Comparison of ENCODE assay signal across 1 cellular context in the genomic region with DNA sequence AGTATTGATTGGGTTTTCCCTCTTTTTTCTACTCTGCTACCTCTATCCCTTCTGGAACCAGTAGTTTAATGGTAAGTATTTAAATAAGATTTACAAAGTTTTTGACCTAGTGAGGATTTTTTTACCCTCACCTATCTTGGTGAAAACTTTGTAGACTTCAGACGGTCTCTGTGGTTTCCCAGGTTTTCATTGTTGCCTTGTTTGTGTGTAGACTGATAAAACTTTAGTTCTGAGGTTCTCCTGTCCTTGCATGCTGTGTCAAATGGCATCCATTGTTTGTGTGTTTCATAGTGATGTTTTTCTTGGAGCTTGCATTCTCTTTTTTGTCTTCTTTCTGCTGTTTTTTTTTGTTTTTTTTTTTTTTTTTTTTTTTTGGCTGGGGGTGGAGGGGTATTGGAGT.
TF ChIP-seq lines count a peak whose summit lies in the region.

No MANE protein-coding gene starts in this region.

TF ChIP-seq in GM23338, 12 proteins besides CTCF, POLR2A, EP300 and RAD21 (continued from another document):
- TF ChIP-seq, protein P1, sequence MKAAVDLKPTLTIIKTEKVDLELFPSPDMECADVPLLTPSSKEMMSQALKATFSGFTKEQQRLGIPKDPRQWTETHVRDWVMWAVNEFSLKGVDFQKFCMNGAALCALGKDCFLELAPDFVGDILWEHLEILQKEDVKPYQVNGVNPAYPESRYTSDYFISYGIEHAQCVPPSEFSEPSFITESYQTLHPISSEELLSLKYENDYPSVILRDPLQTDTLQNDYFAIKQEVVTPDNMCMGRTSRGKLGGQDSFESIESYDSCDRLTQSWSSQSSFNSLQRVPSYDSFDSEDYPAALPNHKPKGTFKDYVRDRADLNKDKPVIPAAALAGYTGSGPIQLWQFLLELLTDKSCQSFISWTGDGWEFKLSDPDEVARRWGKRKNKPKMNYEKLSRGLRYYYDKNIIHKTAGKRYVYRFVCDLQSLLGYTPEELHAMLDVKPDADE (IDR thresholded peaks at IDR 0.05): no peak
- no peak for TF ChIP-seq ZNF114 (CRISPR knock-in tag; IDR thresholded peaks at IDR 0.05)
- TF ChIP-seq, protein P2, sequence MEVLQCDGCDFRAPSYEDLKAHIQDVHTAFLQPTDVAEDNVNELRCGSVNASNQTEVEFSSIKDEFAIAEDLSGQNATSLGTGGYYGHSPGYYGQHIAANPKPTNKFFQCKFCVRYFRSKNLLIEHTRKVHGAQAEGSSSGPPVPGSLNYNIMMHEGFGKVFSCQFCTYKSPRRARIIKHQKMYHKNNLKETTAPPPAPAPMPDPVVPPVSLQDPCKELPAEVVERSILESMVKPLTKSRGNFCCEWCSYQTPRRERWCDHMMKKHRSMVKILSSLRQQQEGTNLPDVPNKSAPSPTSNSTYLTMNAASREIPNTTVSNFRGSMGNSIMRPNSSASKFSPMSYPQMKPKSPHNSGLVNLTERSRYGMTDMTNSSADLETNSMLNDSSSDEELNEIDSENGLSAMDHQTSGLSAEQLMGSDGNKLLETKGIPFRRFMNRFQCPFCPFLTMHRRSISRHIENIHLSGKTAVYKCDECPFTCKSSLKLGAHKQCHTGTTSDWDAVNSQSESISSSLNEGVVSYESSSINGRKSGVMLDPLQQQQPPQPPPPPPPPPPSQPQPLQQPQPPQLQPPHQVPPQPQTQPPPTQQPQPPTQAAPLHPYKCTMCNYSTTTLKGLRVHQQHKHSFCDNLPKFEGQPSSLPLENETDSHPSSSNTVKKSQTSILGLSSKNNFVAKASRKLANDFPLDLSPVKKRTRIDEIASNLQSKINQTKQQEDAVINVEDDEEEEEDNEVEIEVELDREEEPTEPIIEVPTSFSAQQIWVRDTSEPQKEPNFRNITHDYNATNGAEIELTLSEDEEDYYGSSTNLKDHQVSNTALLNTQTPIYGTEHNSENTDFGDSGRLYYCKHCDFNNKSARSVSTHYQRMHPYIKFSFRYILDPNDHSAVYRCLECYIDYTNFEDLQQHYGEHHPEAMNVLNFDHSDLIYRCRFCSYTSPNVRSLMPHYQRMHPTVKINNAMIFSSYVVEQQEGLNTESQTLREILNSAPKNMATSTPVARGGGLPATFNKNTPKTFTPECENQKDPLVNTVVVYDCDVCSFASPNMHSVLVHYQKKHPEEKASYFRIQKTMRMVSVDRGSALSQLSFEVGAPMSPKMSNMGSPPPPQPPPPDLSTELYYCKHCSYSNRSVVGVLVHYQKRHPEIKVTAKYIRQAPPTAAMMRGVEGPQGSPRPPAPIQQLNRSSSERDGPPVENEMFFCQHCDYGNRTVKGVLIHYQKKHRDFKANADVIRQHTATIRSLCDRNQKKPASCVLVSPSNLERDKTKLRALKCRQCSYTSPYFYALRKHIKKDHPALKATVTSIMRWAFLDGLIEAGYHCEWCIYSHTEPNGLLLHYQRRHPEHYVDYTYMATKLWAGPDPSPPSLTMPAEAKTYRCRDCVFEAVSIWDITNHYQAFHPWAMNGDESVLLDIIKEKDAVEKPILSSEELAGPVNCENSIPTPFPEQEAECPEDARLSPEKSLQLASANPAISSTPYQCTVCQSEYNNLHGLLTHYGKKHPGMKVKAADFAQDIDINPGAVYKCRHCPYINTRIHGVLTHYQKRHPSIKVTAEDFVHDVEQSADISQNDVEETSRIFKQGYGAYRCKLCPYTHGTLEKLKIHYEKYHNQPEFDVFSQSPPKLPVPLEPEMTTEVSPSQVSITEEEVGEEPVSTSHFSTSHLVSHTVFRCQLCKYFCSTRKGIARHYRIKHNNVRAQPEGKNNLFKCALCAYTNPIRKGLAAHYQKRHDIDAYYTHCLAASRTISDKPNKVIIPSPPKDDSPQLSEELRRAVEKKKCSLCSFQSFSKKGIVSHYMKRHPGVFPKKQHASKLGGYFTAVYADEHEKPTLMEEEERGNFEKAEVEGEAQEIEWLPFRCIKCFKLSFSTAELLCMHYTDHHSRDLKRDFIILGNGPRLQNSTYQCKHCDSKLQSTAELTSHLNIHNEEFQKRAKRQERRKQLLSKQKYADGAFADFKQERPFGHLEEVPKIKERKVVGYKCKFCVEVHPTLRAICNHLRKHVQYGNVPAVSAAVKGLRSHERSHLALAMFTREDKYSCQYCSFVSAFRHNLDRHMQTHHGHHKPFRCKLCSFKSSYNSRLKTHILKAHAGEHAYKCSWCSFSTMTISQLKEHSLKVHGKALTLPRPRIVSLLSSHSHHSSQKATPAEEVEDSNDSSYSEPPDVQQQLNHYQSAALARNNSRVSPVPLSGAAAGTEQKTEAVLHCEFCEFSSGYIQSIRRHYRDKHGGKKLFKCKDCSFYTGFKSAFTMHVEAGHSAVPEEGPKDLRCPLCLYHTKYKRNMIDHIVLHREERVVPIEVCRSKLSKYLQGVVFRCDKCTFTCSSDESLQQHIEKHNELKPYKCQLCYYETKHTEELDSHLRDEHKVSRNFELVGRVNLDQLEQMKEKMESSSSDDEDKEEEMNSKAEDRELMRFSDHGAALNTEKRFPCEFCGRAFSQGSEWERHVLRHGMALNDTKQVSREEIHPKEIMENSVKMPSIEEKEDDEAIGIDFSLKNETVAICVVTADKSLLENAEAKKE (CRISPR knock-in tag; IDR thresholded peaks at IDR 0.05): no peak
- TF ChIP-seq, protein P3, sequence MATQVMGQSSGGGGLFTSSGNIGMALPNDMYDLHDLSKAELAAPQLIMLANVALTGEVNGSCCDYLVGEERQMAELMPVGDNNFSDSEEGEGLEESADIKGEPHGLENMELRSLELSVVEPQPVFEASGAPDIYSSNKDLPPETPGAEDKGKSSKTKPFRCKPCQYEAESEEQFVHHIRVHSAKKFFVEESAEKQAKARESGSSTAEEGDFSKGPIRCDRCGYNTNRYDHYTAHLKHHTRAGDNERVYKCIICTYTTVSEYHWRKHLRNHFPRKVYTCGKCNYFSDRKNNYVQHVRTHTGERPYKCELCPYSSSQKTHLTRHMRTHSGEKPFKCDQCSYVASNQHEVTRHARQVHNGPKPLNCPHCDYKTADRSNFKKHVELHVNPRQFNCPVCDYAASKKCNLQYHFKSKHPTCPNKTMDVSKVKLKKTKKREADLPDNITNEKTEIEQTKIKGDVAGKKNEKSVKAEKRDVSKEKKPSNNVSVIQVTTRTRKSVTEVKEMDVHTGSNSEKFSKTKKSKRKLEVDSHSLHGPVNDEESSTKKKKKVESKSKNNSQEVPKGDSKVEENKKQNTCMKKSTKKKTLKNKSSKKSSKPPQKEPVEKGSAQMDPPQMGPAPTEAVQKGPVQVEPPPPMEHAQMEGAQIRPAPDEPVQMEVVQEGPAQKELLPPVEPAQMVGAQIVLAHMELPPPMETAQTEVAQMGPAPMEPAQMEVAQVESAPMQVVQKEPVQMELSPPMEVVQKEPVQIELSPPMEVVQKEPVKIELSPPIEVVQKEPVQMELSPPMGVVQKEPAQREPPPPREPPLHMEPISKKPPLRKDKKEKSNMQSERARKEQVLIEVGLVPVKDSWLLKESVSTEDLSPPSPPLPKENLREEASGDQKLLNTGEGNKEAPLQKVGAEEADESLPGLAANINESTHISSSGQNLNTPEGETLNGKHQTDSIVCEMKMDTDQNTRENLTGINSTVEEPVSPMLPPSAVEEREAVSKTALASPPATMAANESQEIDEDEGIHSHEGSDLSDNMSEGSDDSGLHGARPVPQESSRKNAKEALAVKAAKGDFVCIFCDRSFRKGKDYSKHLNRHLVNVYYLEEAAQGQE (IDR thresholded peaks at IDR 0.05; ENCODE audit: unreplicated experiment): no peak
- TF ChIP-seq CREB1 (CRISPR knock-in tag; IDR thresholded peaks at IDR 0.05; ENCODE audit: low read depth): no peak
- no peak for TF ChIP-seq EZH2phosphoT487 (IDR thresholded peaks at IDR 0.05; ENCODE audit: unreplicated experiment)
- no peak for TF ChIP-seq JUNB (IDR thresholded peaks at IDR 0.05; ENCODE audit: unreplicated experiment)
